Comparison of ENCODE assay signal across 23 cellular contexts in the genomic region with DNA sequence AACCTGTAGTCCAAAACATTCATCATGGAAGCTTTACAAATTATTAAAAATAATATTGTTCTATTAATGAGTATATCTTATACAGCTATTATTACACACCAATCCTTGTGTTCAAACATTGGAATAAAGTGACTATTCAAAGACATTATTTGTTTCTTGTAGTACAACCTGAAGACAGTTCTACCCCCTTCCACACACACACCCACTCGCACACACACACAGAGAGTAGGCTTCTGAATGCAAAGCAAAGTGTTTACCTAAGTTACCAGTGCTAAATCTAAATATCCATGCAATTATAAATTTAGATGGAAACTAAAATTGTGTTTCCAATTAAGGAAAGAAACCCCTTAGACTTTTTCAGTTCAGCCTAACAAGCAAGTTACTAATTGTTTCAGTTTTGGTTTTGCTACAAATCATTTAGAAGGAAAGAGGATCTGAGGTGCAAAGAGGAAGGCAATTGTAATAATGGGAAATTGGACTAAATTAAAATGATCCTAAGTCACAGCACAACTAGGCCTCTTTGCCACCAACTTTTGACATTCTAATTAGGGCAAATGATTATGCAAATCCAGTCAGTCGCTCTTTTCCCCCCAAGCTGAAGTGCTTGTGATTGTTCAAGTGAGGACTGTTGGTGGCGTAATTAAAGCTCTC. TPM values are rescaled to one million over a fixed set of nuclear protein-coding genes. Genes with fewer than 3 reads are reported as not detected.
A peak's percentile ranks its signal among the peaks of the same experiment; 100 is the strongest.
DNase-seq lines count a peak whose midpoint lies in the region; ATAC-seq and TF ChIP-seq lines count a peak whose summit lies in the region.
"Had no signal": no experiment of that assay in that cellular context is flagged by ENCODE, and none has a peak within 500 bp of the region (broad histone marks: within the 10 kb centered on the region; RNA-seq: fewer than 3 reads in every experiment).

No MANE protein-coding gene starts in this region.

- H3K4me1 ChIP-seq in transverse colon = no peaks in the 10 kb centered on the region

- no peaks in the 10 kb centered on the region for H3K27me3 Mint-ChIP-seq in stimulated activated naive CD8-positive, alpha-beta T cell treated with anti-CD3 and anti-CD28 coated beads, Interleukin-15, amount 100 ng/mL, for 72 hours

- no peaks in the 10 kb centered on the region for H3K27me3 ChIP-seq in WERI-Rb-1 (ENCODE audit: insufficient read depth, low read depth, severe bottlenecking)
- no peaks in the 10 kb centered on the region for H3K27me3 ChIP-seq in transverse colon
- H3K27me3 ChIP-seq: BLaER1 treated with 17β-estradiol and CSF1 and Interleukin-3, amounts not matched to agents 10 nM and 100 nM; neutrophil had no signal

- intact Hi-C loops in transverse colon (cut with DNase I; ENCODE audit: low total_unique reads) = no loop called here

- H3K9me3 ChIP-seq in WERI-Rb-1 (ENCODE audit: severe bottlenecking) (no peaks in the 10 kb centered on the region), transverse colon (no peaks in the 10 kb centered on the region)
- H3K9me3 ChIP-seq: BLaER1 treated with 17β-estradiol and CSF1 and Interleukin-3, amounts not matched to agents 10 nM and 100 nM; neutrophil; psoas muscle had no signal

- TF ChIP-seq EP300 in transverse colon (IDR thresholded peaks at IDR 0.05; ENCODE audit: low read depth) = no peak

- no peak overlapping the region for H3K4me3 Mint-ChIP-seq in stimulated activated naive CD8-positive, alpha-beta T cell treated with anti-CD3 and anti-CD28 coated beads, Interleukin-15, amount 100 ng/mL, for 72 hours
- H3K4me3 Mint-ChIP-seq: activated T-cell treated with anti-CD3 and anti-CD28 coated beads, Interleukin-2, amount 50 U/mL, for 4 hours had no signal

- H3K27ac Mint-ChIP-seq in stimulated activated naive CD8-positive, alpha-beta T cell treated with anti-CD3 and anti-CD28 coated beads, Interleukin-15, amount 100 ng/mL, for 72 hours = no peak overlapping the region

- DNase-seq in GM12865 (ENCODE audit: low read depth) = peak; percentile 7
- peak; percentile 33 for DNase-seq in GM20000 (ENCODE audit: low spot score)
- DNase-seq in WERI-Rb-1 = no peak
- DNase-seq in NCI-H146 (lab: John Stamatoyannopoulos, UW) = no peak
- DNase-seq in stimulated activated naive CD8-positive, alpha-beta T cell treated with anti-CD3 and anti-CD28 coated beads, Interleukin-15, amount 100 ng/mL, for 72 hours = no peak
- no peak for DNase-seq in transverse colon
- DNase-seq: activated naive CD4-positive, alpha-beta T cell; activated T-cell treated with anti-CD3 and anti-CD28 coated beads, Interleukin-2, amount 50 U/mL, for 4 hours; amygdala; PC-3; psoas muscle; SHP77 had no signal

- peaks cover 8% of the 10 kb centered on the region for H3K4me1 Mint-ChIP-seq in stimulated activated naive CD8-positive, alpha-beta T cell treated with anti-CD3 and anti-CD28 coated beads, Interleukin-15, amount 100 ng/mL, for 72 hours

- H3K27ac ChIP-seq in WERI-Rb-1 (peak overlapping the region; percentile 89), transverse colon (no peak overlapping the region)
- H3K27ac ChIP-seq: BLaER1 treated with 17β-estradiol and CSF1 and Interleukin-3, amounts not matched to agents 10 nM and 100 nM; HL-60; neutrophil; psoas muscle had no signal

- ATAC-seq in HG03354 (IDR thresholded peaks at IDR 0.05; ENCODE audit: poor library complexity, severe bottlenecking, unreplicated experiment) (peak; percentile 61), GM21528 (IDR thresholded peaks at IDR 0.05; ENCODE audit: low FRiP score, unreplicated experiment) (no peak)
- ATAC-seq in stimulated activated naive CD8-positive, alpha-beta T cell treated with anti-CD3 and anti-CD28 coated beads, Interleukin-15, amount 100 ng/mL, for 72 hours = no peak
- ATAC-seq: activated T-cell treated with anti-CD3 and anti-CD28 coated beads, Interleukin-2, amount 50 U/mL, for 4 hours; HepG2; PC-3; psoas muscle had no signal

- 89 to 100% methylated on average over 1 to 3 of the region's 3 CpGs for WGBS in transverse colon (ENCODE audit: low coverage in 1 of 2), 2 donors

- no peak for TF ChIP-seq CTCF in GM12865 (IDR thresholded peaks at IDR 0.05; ENCODE audit: insufficient read depth, low read depth, low read length, missing control alignments)
- TF ChIP-seq CTCF in GM20000 (IDR thresholded peaks at IDR 0.05; ENCODE audit: extremely low read depth, missing control alignments) = no peak
- no peak for TF ChIP-seq CTCF in WERI-Rb-1 (IDR thresholded peaks at IDR 0.05; ENCODE audit: low read depth, low read length)
- no peak for TF ChIP-seq CTCF in transverse colon (IDR thresholded peaks at IDR 0.05)

- no peaks in the 10 kb centered on the region for H3K9me3 Mint-ChIP-seq in stimulated activated naive CD8-positive, alpha-beta T cell treated with anti-CD3 and anti-CD28 coated beads, Interleukin-15, amount 100 ng/mL, for 72 hours
- H3K9me3 Mint-ChIP-seq: activated T-cell treated with anti-CD3 and anti-CD28 coated beads, Interleukin-2, amount 50 U/mL, for 4 hours had no signal

- H3K36me3 ChIP-seq in WERI-Rb-1 (no peaks in the 10 kb centered on the region), transverse colon (no peaks in the 10 kb centered on the region)
- H3K36me3 ChIP-seq: BLaER1 treated with 17β-estradiol and CSF1 and Interleukin-3, amounts not matched to agents 10 nM and 100 nM; neutrophil had no signal

- no peak for TF ChIP-seq POLR2A in transverse colon (IDR thresholded peaks at IDR 0.05)

- in situ Hi-C loops in transverse colon (cut with MboI; ENCODE audit: low pct_ligation_motif_present in 1 of 4, low pct_unique_long_range_greater_than_20kb in 1 of 4, low sequenced_read_pairs in 3 of 4) = no loop called here

- H3K4me3 ChIP-seq in GM12865 (ENCODE audit: low read depth, low read length) (no peak overlapping the region), WERI-Rb-1 (ENCODE audit: low read depth, low read length) (no peak overlapping the region), transverse colon (no peak overlapping the region)
- H3K4me3 ChIP-seq: BLaER1 treated with 17β-estradiol and CSF1 and Interleukin-3, amounts not matched to agents 10 nM and 100 nM; psoas muscle had no signal

RNA-seq across cellular contexts. Expression of a gene that starts 19.8 kb away (rescaled TPM):
- under 1 TPM in 2 of 4 donors, not detected in 2; 0.27 to 0.79 TPM for total RNA-seq in transverse colon
- total RNA-seq: activated CD8-positive, alpha-beta memory T cell treated with anti-CD3 and anti-CD28 coated beads for 36 hours; activated T-cell treated with anti-CD3 and anti-CD28 coated beads, Interleukin-2, amount 50 U/mL, for 4 hours; bronchial epithelial cell; fibroblast of lung; glomerular endothelial cell; psoas muscle; skeletal muscle tissue had no signal

Comparison
In these comparisons a context has a peak if more than half of its experiments do, and no peak if none do; other contexts are left out.
1. DNase-seq: peak in GM12865 (single experiment) and GM20000 (single experiment); none in WERI-Rb-1 (single experiment), NCI-H146 (single experiment), stimulated activated naive CD8-positive, alpha-beta T cell treated with anti-CD3 and anti-CD28 coated beads, Interleukin-15, amount 100 ng/mL, for 72 hours (0 of 2) and transverse colon (single experiment).